ENCODE assay signal across 29 cellular contexts in genomic region chr2:96452054-96452453, GRCh38. TPM values are rescaled to one million over a fixed set of nuclear protein-coding genes. Genes with fewer than 3 reads are reported as not detected.
A peak's percentile ranks its signal among the peaks of the same experiment; 100 is the strongest.
DNase-seq lines count a peak whose midpoint lies in the region; ATAC-seq, FAIRE-seq and TF ChIP-seq lines count a peak whose summit lies in the region.
"Had no signal": no experiment of that assay in that cellular context is flagged by ENCODE, and none has a peak within 500 bp of the region (broad histone marks: within the 10 kb centered on the region; RNA-seq: fewer than 3 reads in every experiment).

No MANE protein-coding gene starts in this region.

- H3K23ac ChIP-seq in neuronal stem cell (ENCODE audit: low read depth, low read length, poor library complexity) = no peak overlapping the region

- H3K27ac ChIP-seq in neuronal stem cell (replicated peaks; ENCODE audit: low read length) = no peak overlapping the region
- H3K27ac ChIP-seq in upper lobe of right lung = no peak overlapping the region
- H3K27ac ChIP-seq: 22Rv1, A549, BLaER1 had no signal

- H3K79me1 ChIP-seq in neuronal stem cell (ENCODE audit: low read depth, low read length) = peaks cover 2% of the 10 kb centered on the region

- no peak overlapping the region for H3K4me2 ChIP-seq in neuronal stem cell (ENCODE audit: insufficient read depth, low read length, poor library complexity, severe bottlenecking)
- H3K4me2 ChIP-seq: A549, BLaER1 had no signal

- peaks cover 4% of the 10 kb centered on the region for H3K27me3 Mint-ChIP-seq in activated CD4-positive, alpha-beta memory T cell treated with anti-CD3 and anti-CD28 coated beads for 36 hours

- H3K9me3 ChIP-seq in neuronal stem cell (replicated peaks in 1 of 2; ENCODE audit: control insufficient read depth in 2 of 2, insufficient read depth in 1 of 2, low read depth in 1 of 2, low read length in 2 of 2) = no peaks in the 10 kb centered on the region
- no peaks in the 10 kb centered on the region for H3K9me3 ChIP-seq in upper lobe of right lung
- H3K9me3 ChIP-seq: A549, BE2C, BLaER1 had no signal

- no peak overlapping the region for H3K27ac Mint-ChIP-seq in activated CD4-positive, alpha-beta memory T cell treated with anti-CD3 and anti-CD28 coated beads for 36 hours
- H3K27ac Mint-ChIP-seq: CD4-positive, CD25-positive, alpha-beta regulatory T cell had no signal

- no peaks in the 10 kb centered on the region for H3K9me3 Mint-ChIP-seq in activated CD4-positive, alpha-beta memory T cell treated with anti-CD3 and anti-CD28 coated beads for 36 hours
- H3K9me3 Mint-ChIP-seq: CD8-positive, alpha-beta memory T cell had no signal

- no peak overlapping the region for H2BK12ac ChIP-seq in neuronal stem cell (ENCODE audit: low read length)

- TF ChIP-seq CTCF in upper lobe of right lung (IDR thresholded peaks at IDR 0.05) = no peak

- no peak overlapping the region for H2AK5ac ChIP-seq in neuronal stem cell (ENCODE audit: low read depth, low read length)

- no peaks in the 10 kb centered on the region for H3K27me3 ChIP-seq in neuronal stem cell (ENCODE audit: control insufficient read depth in 3 of 3, insufficient read depth in 3 of 3, low read depth in 1 of 3, low read length in 3 of 3)
- no peaks in the 10 kb centered on the region for H3K27me3 ChIP-seq in upper lobe of right lung
- H3K27me3 ChIP-seq: BE2C, BLaER1 had no signal

- no peak overlapping the region for H2AFZ ChIP-seq in neuronal stem cell (ENCODE audit: low read length)

- no peak overlapping the region for H3K14ac ChIP-seq in neuronal stem cell (ENCODE audit: low read length)

- H3K4me3 ChIP-seq in neuronal stem cell (ENCODE audit: low read length in 2 of 2) (no peak overlapping the region), upper lobe of right lung (no peak overlapping the region)
- H3K4me3 ChIP-seq: A549, BLaER1, GM12878 had no signal

- no peak overlapping the region for H3K9ac ChIP-seq in neuronal stem cell (ENCODE audit: low read depth, low read length, poor library complexity)
- H3K9ac ChIP-seq: BLaER1 had no signal

- H4K91ac ChIP-seq in neuronal stem cell (ENCODE audit: low read depth, low read length, poor library complexity) = no peak overlapping the region

- H3K4me1 ChIP-seq in neuronal stem cell (ENCODE audit: control insufficient read depth in 2 of 2, insufficient read depth in 1 of 2, low read depth in 1 of 2, low read length in 2 of 2) (peaks cover 0 to 3% of the 10 kb centered on the region in 2 donors), upper lobe of right lung (no peaks in the 10 kb centered on the region)
- H3K4me1 ChIP-seq: A549, BE2C, BLaER1 had no signal

- no peaks in the 10 kb centered on the region for H3K36me3 Mint-ChIP-seq in activated CD4-positive, alpha-beta memory T cell treated with anti-CD3 and anti-CD28 coated beads for 36 hours
- H3K36me3 Mint-ChIP-seq: CD14-positive monocyte; CD4-positive, alpha-beta memory T cell; CD4-positive, CD25-positive, alpha-beta regulatory T cell had no signal

- no peak overlapping the region for H2BK5ac ChIP-seq in neuronal stem cell (ENCODE audit: low read length)

- CTCF ChIA-PET in activated CD4-positive, alpha-beta memory T cell treated with anti-CD3 and anti-CD28 coated beads for 36 hours (lab: Charles Lee) = no interaction called here

- POLR2A ChIA-PET in activated CD4-positive, alpha-beta memory T cell treated with anti-CD3 and anti-CD28 coated beads for 36 hours (lab: Charles Lee) = no interaction called here

- peak; percentile 71 for ATAC-seq in upper lobe of right lung
- ATAC-seq: A549, GM12878 had no signal

- intact Hi-C loops in upper lobe of right lung (cut with DNase I) = no loop called here
- intact Hi-C loops in activated CD4-positive, alpha-beta memory T cell treated with anti-CD3 and anti-CD28 coated beads for 36 hours (cut with micrococcal nuclease) = no loop called here

- WGBS in neuronal stem cell (ENCODE audit: extremely low coverage in 2 of 2, insufficient read length in 2 of 2, insufficient replicate concordance in 1 of 2), 2 donors = no CpG with 5 or more reads among the region's 6 CpGs

- H2BK15ac ChIP-seq in neuronal stem cell (ENCODE audit: low read length) = no peak overlapping the region

- no peaks in the 10 kb centered on the region for H3K36me3 ChIP-seq in neuronal stem cell (replicated peaks in 1 of 2; ENCODE audit: control insufficient read depth in 2 of 2, insufficient read depth in 2 of 2, low read length in 2 of 2)
- no peaks in the 10 kb centered on the region for H3K36me3 ChIP-seq in upper lobe of right lung
- H3K36me3 ChIP-seq: BE2C, BLaER1 had no signal

- no peak overlapping the region for H3K4me3 Mint-ChIP-seq in activated CD4-positive, alpha-beta memory T cell treated with anti-CD3 and anti-CD28 coated beads for 36 hours
- H3K4me3 Mint-ChIP-seq: CD14-positive monocyte; CD4-positive, alpha-beta memory T cell; CD4-positive, CD25-positive, alpha-beta regulatory T cell; CD8-positive, alpha-beta memory T cell had no signal

- no peaks in the 10 kb centered on the region for H3K4me1 Mint-ChIP-seq in activated CD4-positive, alpha-beta memory T cell treated with anti-CD3 and anti-CD28 coated beads for 36 hours (ENCODE audit: low read depth)
- H3K4me1 Mint-ChIP-seq: CD14-positive monocyte; CD4-positive, alpha-beta memory T cell; CD4-positive, CD25-positive, alpha-beta regulatory T cell; CD8-positive, alpha-beta memory T cell had no signal

- DNase-seq in NCI-H82 (lab: John Stamatoyannopoulos, UW) (peak; percentile 80), NCI-H82 treated with DMSO at 0.1 percent for 48 hours (lab: John Stamatoyannopoulos, UW; ENCODE audit: unreplicated experiment) (no peak), neuronal stem cell (ENCODE audit: low spot score) (no peak), retina (peak; percentile 29), upper lobe of right lung (no peak), GM19239 (ENCODE audit: insufficient read length, low spot score) (no peak), mesenteric fat pad (ENCODE audit: low spot score) (no peak)
- DNase-seq in activated CD4-positive, alpha-beta memory T cell treated with anti-CD3 and anti-CD28 coated beads for 36 hours = no peak
- DNase-seq: BE2C; C1 segment of cervical spinal cord; CD4-positive, alpha-beta memory T cell; CD4-positive, CD25-positive, alpha-beta regulatory T cell; CD8-positive, alpha-beta memory T cell; COR-L47; DMS 273 treated with DMSO at 0.1 percent for 48 hours; DMS153; DMS53; DMS79; DND-41; EL; GDM1 had no signal

- H3K18ac ChIP-seq in neuronal stem cell (ENCODE audit: low read length) = peak overlapping the region; percentile 22

- no peak overlapping the region for H2BK120ac ChIP-seq in neuronal stem cell (ENCODE audit: low read depth, low read length)

- FAIRE-seq in GM19239 (lab: Jason Lieb, UNC) = no peak
- FAIRE-seq: A549, GM12878, GM12892, GM18507 had no signal

- H4K8ac ChIP-seq in neuronal stem cell (ENCODE audit: low read depth, low read length) = no peak overlapping the region

- no peak overlapping the region for H3K4ac ChIP-seq in neuronal stem cell (ENCODE audit: low read length)

RNA-seq across cellular contexts. Expression of gene NEURL3, which starts 53.1 kb away (rescaled TPM):
- polyA plus RNA-seq in neuronal stem cell (2013, experiment 1 of 2) = 0.06 TPM
- polyA plus RNA-seq in neuronal stem cell (2013, experiment 2 of 2) = not detected
- total RNA-seq in upper lobe of right lung (0.29 TPM), mesenteric fat pad (not detected)
- total RNA-seq in activated CD4-positive, alpha-beta memory T cell treated with anti-CD3 and anti-CD28 coated beads for 36 hours = 1 to 10 TPM in 1 of 2 experiments, under 1 TPM in 1; 0.87 to 1.1 TPM
- total RNA-seq: CD4-positive, CD25-positive, alpha-beta regulatory T cell; G401 had no signal
- polyA plus RNA-seq: CD14-positive monocyte; CD4-positive, alpha-beta memory T cell; CD8-positive, alpha-beta memory T cell had no signal

Comparison
In these comparisons a context has a peak if more than half of its experiments do, and no peak if none do; other contexts are left out.
1. DNase-seq: peak in NCI-H82 (single experiment) and retina (single experiment); none in NCI-H82 treated with DMSO at 0.1 percent for 48 hours (single experiment), neuronal stem cell (single experiment), upper lobe of right lung (single experiment), GM19239 (single experiment), activated CD4-positive, alpha-beta memory T cell treated with anti-CD3 and anti-CD28 coated beads for 36 hours (single experiment) and mesenteric fat pad (single experiment).